Comparison of ENCODE assay signal across 8 cellular contexts in genomic region chr6:163419413-163420314, GRCh38. TPM values are rescaled to one million over a fixed set of nuclear protein-coding genes. Genes with fewer than 3 reads are reported as not detected.
DNase-seq lines count a peak whose midpoint lies in the region; ATAC-seq and TF ChIP-seq lines count a peak whose summit lies in the region.

No MANE protein-coding gene starts in this region.

- H3K36me3 ChIP-seq in SK-N-SH (replicated peaks in 1 of 2; ENCODE audit: control insufficient read depth in 1 of 2, insufficient read depth in 2 of 2, low read length in 1 of 2) (peaks cover 0 to 4% of the 10 kb centered on the region in 2 experiments), sigmoid colon (no peaks in the 10 kb centered on the region)

- WGBS in SK-N-SH (ENCODE audit: low lambda C conversion rate): 69% methylated on average over 7 of the region's 7 CpGs
- WGBS in sigmoid colon, 2 donors: 26 to 51% methylated on average over 7 of the region's 7 CpGs

- POLR2A ChIA-PET in SK-N-SH (lab: Yijun Ruan, JAX): no interaction called here

- peaks cover 5% of the 10 kb centered on the region for H3F3A ChIP-seq in SK-N-SH (replicated peaks; ENCODE audit: insufficient read depth)

- H3K4me1 ChIP-seq in SK-N-SH (ENCODE audit: control insufficient read depth in 1 of 2, insufficient read depth in 2 of 2, low read depth in 1 of 2, low read length in 1 of 2) (peaks cover 11 to 34% of the 10 kb centered on the region in 2 experiments; a peak in 2 of 4 replicates), sigmoid colon (peaks cover 0 to 75% (median 61%) of the 10 kb centered on the region in 4 donors)

- H3K9ac ChIP-seq in SK-N-SH: no peak overlapping the region

- no peak overlapping the region for H2AFZ ChIP-seq in SK-N-SH (ENCODE audit: low read depth)

- TF ChIP-seq CTCF in SK-N-SH (IDR thresholded peaks at IDR 0.05) (no peak), fibroblast of villous mesenchyme (IDR thresholded peaks at IDR 0.05; ENCODE audit: insufficient read depth, low read depth, low read length) (no peak), sigmoid colon (IDR thresholded peaks at IDR 0.05) (no peak)

- DNase-seq in EH (ENCODE audit: low read depth): peak; percentile 55
- DNase-seq in SK-N-SH: no peak
- peak; percentile 62 for DNase-seq in fibroblast of villous mesenchyme (ENCODE audit: low read depth)
- no peak for DNase-seq in sigmoid colon
- DNase-seq in NCI-H2196 treated with DMSO at 0.1 percent for 48 hours (lab: John Stamatoyannopoulos, UW; ENCODE audit: unreplicated experiment): no peak
- no peak for DNase-seq in NCI-H2029 treated with DMSO at 0.1 percent for 48 hours (lab: John Stamatoyannopoulos, UW)
- DNase-seq in NCI-H526 treated with DMSO at 0.1 percent for 48 hours (lab: John Stamatoyannopoulos, UW): no peak

- H4K20me1 ChIP-seq in SK-N-SH (ENCODE audit: insufficient read depth): peaks cover 77% of the 10 kb centered on the region

- TF ChIP-seq RAD21 in SK-N-SH (IDR thresholded peaks at IDR 0.05; ENCODE audit: low read length): no peak

- H3K9me2 ChIP-seq in SK-N-SH: no peaks in the 10 kb centered on the region

- H3K27me3 ChIP-seq in SK-N-SH (ENCODE audit: insufficient read depth) (no peaks in the 10 kb centered on the region), sigmoid colon (no peaks in the 10 kb centered on the region)

- H3K4me2 ChIP-seq in SK-N-SH: peak overlapping the region; percentile 64

- peaks cover 95% of the 10 kb centered on the region for H3K79me2 ChIP-seq in SK-N-SH (ENCODE audit: insufficient read depth)

- TF ChIP-seq POLR2A in sigmoid colon (IDR thresholded peaks at IDR 0.05): no peak

- H3K4me3 ChIP-seq in SK-N-SH (ENCODE audit: low read depth in 2 of 2, low read length in 1 of 2) (peak overlapping the region in 1 of 2 experiments; percentile 1; a peak in 1 of 4 replicates), fibroblast of villous mesenchyme (ENCODE audit: low read depth, low read length) (peak overlapping the region; percentile 98), sigmoid colon (peak overlapping the region in 3 of 4 donors; percentile 0 to 100 (median 75))

- H3K9me3 ChIP-seq in SK-N-SH: no peaks in the 10 kb centered on the region
- no peaks in the 10 kb centered on the region for H3K9me3 ChIP-seq in sigmoid colon

- intact Hi-C loops in sigmoid colon (cut with DNase I): loop anchor here (5.0 to 10.0 kb wide), 3 partner anchors 148 to 565 kb away; no protein-coding TSS in a partner anchor

- ATAC-seq in GM19023 (IDR thresholded peaks at IDR 0.05; ENCODE audit: unreplicated experiment): no peak

- CTCF ChIA-PET in SK-N-SH (lab: Yijun Ruan, JAX): interaction anchor here (1.4 to 2.1 kb wide), 2 partner anchors 748 to 1508 kb away, joined by 4 to 8 read pairs; no protein-coding TSS in a partner anchor

- no peak for TF ChIP-seq EP300 in SK-N-SH (IDR thresholded peaks at IDR 0.05; ENCODE audit: borderline replicate concordance in 1 of 2, low read depth in 1 of 2, low read length in 1 of 2)
- no peak for TF ChIP-seq EP300 in sigmoid colon (IDR thresholded peaks at IDR 0.05)

- H3K27ac ChIP-seq in SK-N-SH (ENCODE audit: low read depth in 2 of 2, low read length in 1 of 2): peak overlapping the region in 1 of 2 experiments; percentile 1; a peak in 1 of 4 replicates
- H3K27ac ChIP-seq in sigmoid colon: peak overlapping the region; percentile 41 to 99 (median 96)

TF ChIP-seq in SK-N-SH, 30 proteins besides CTCF, POLR2A, EP300 and RAD21:
- TF ChIP-seq FOXJ3 (CRISPR knock-in tag; IDR thresholded peaks at IDR 0.05): no peak
- TF ChIP-seq SMC3 (IDR thresholded peaks at IDR 0.05; ENCODE audit: low read depth, low read length): no peak
- TF ChIP-seq MXI1 (IDR thresholded peaks at IDR 0.05; ENCODE audit: low read depth, low read length): no peak
- TF ChIP-seq PBX3 (IDR thresholded peaks at IDR 0.05): no peak
- TF ChIP-seq IRF3 (IDR thresholded peaks at IDR 0.05; ENCODE audit: low read depth, low read length): no peak
- TF ChIP-seq POLR2AphosphoS5 (IDR thresholded peaks at IDR 0.05; ENCODE audit: low read depth, low read length): no peak
- no peak for TF ChIP-seq RCOR1 (IDR thresholded peaks at IDR 0.05; ENCODE audit: low read length)
- no peak for TF ChIP-seq RXRA (IDR thresholded peaks at IDR 0.05; ENCODE audit: borderline replicate concordance, low read depth)
- no peak for TF ChIP-seq ELF1 (IDR thresholded peaks at IDR 0.05)
- no peak for TF ChIP-seq TEAD4 (IDR thresholded peaks at IDR 0.05; ENCODE audit: borderline replicate concordance, insufficient read depth)
- no peak for TF ChIP-seq TAF1 (IDR thresholded peaks at IDR 0.05; ENCODE audit: borderline replicate concordance, low read depth, low read length)
- no peak for TF ChIP-seq GABPA (IDR thresholded peaks at IDR 0.05; ENCODE audit: low read depth)
- no peak for TF ChIP-seq MAX (IDR thresholded peaks at IDR 0.05; ENCODE audit: low read depth)
- no peak for TF ChIP-seq ZBTB33 (IDR thresholded peaks at IDR 0.05; ENCODE audit: borderline replicate concordance, low read depth)
- TF ChIP-seq YY1 (IDR thresholded peaks at IDR 0.05; ENCODE audit: low read depth): no peak
- no peak for TF ChIP-seq SIN3A (IDR thresholded peaks at IDR 0.05; ENCODE audit: borderline replicate concordance, low read depth, low read length)
- TF ChIP-seq MEF2A (IDR thresholded peaks at IDR 0.05; ENCODE audit: borderline replicate concordance, low read depth): no peak

RNA-seq across cellular contexts. Expression of gene QKI, which starts 5.1 kb away (rescaled TPM):
- polyA plus RNA-seq in SK-N-SH (2012; rRNA removed) (51.1 and 67.2 TPM in 2 replicates), sigmoid colon (10 to 100 TPM in 2 of 3 donors, 1 to 10 TPM in 1; 9.2 to 19.2 (median 14.4) TPM)
- polyA plus RNA-seq in SK-N-SH (2012; cell fraction: cytosol; rRNA removed): 51.1 and 60.4 TPM in 2 replicates
- polyA plus RNA-seq in SK-N-SH (2012; cell fraction: nucleus; rRNA removed): 38.2 and 48.8 TPM in 2 replicates
- total RNA-seq in fibroblast of villous mesenchyme (153 and 170 TPM in 2 replicates), sigmoid colon (100 to 1,000 TPM; 139 to 146 (median 142) TPM)

Comparison
In these comparisons a context has a peak if more than half of its experiments do, and no peak if none do; other contexts are left out.
1. DNase-seq: peak in EH (single experiment) and fibroblast of villous mesenchyme (single experiment); none in SK-N-SH (single experiment), sigmoid colon (single experiment), NCI-H2196 treated with DMSO at 0.1 percent for 48 hours (single experiment), NCI-H2029 treated with DMSO at 0.1 percent for 48 hours (single experiment) and NCI-H526 treated with DMSO at 0.1 percent for 48 hours (single experiment).